13 cellular contexts compared by ENCODE assay signal in genomic region chr7:150399861-150400778, GRCh38. TPM values are rescaled to one million over a fixed set of nuclear protein-coding genes. Genes with fewer than 3 reads are reported as not detected.
DNase-seq lines count a peak whose midpoint lies in the region; ATAC-seq and TF ChIP-seq lines count a peak whose summit lies in the region.
"Had no signal": no experiment of that assay in that cellular context is flagged by ENCODE, and none has a peak within 500 bp of the region (broad histone marks: within the 10 kb centered on the region; RNA-seq: fewer than 3 reads in every experiment).

No MANE protein-coding gene starts in this region.

- ATAC-seq in left cardiac atrium, result no peak
- ATAC-seq in HG03439 (IDR thresholded peaks at IDR 0.05; ENCODE audit: unreplicated experiment), result no peak

- H3K79me2 ChIP-seq in hepatocyte, result peaks cover 2% of the 10 kb centered on the region

- in situ Hi-C loops in transverse colon (cut with MboI; ENCODE audit: low pct_ligation_motif_present in 1 of 4, low pct_unique_long_range_greater_than_20kb in 1 of 4, low sequenced_read_pairs in 3 of 4), result loop anchor here in 3 of 4 donors (25.0 kb wide), 1 partner anchor 88 kb away; the partner anchor contains the start of genes ACTR3C (in 3 of the 3) and LRRC61 (in 3 of the 3)

- WGBS in hepatocyte (ENCODE audit: low lambda C conversion rate, missing lambda C conversion rate), result 60% methylated on average over 13 of the region's 13 CpGs
- WGBS in transverse colon (ENCODE audit: low coverage in 1 of 2), 2 donors, result 41 to 83% methylated on average over 2 to 13 of the region's 13 CpGs

- H2AFZ ChIP-seq in hepatocyte, result no peak overlapping the region

- DNase-seq in cardiac muscle cell (ENCODE audit: low read depth in 1 of 2, low spot score in 1 of 2), result peak in 1 of 2 donors; percentile 24
- DNase-seq in left cardiac atrium, result no peak
- peak; percentile 44 for DNase-seq in SW480 (ENCODE audit: low spot score)
- DNase-seq in hepatocyte (ENCODE audit: low spot score), result peak; percentile 34
- peak; percentile 4 for DNase-seq in transverse colon
- no peak for DNase-seq in DMS153 treated with DMSO at 0.1 percent for 48 hours (lab: John Stamatoyannopoulos, UW; ENCODE audit: unreplicated experiment)
- DNase-seq in SW 1271 (lab: John Stamatoyannopoulos, UW), result no peak
- DNase-seq: effector CD4-positive, alpha-beta T cell; NCI-H1930; spleen; T-helper 1 cell had no signal

- H3K9me2 ChIP-seq in hepatocyte (replicated peaks; ENCODE audit: insufficient read depth), result no peaks in the 10 kb centered on the region

- no peaks in the 10 kb centered on the region for H3K27me3 ChIP-seq in cardiac muscle cell
- H3K27me3 ChIP-seq in hepatocyte, result no peaks in the 10 kb centered on the region
- no peaks in the 10 kb centered on the region for H3K27me3 ChIP-seq in transverse colon
- H3K27me3 ChIP-seq: BLaER1, spleen had no signal

- no peaks in the 10 kb centered on the region for H4K20me1 ChIP-seq in hepatocyte (ENCODE audit: insufficient read depth, poor library complexity, severe bottlenecking)
- H4K20me1 ChIP-seq: BLaER1 had no signal

- H3K4me2 ChIP-seq in hepatocyte, result no peak overlapping the region

- H3K36me3 ChIP-seq in cardiac muscle cell, result no peaks in the 10 kb centered on the region
- no peaks in the 10 kb centered on the region for H3K36me3 ChIP-seq in hepatocyte (replicated peaks; ENCODE audit: insufficient read depth, low read depth)
- H3K36me3 ChIP-seq in transverse colon, result no peaks in the 10 kb centered on the region

- no peak for TF ChIP-seq POLR2A in transverse colon (IDR thresholded peaks at IDR 0.05)

- intact Hi-C loops in left cardiac atrium (cut with DNase I), result no loop called here
- intact Hi-C loops in transverse colon (cut with DNase I; ENCODE audit: low total_unique reads), result no loop called here

- peaks cover 24% of the 10 kb centered on the region for H3K4me1 ChIP-seq in cardiac muscle cell (ENCODE audit: low read depth)
- H3K4me1 ChIP-seq in hepatocyte (ENCODE audit: insufficient read depth), result peaks cover 30% of the 10 kb centered on the region
- peaks cover 8 to 30% (median 26%) of the 10 kb centered on the region in 4 donors for H3K4me1 ChIP-seq in transverse colon

- TF ChIP-seq EP300 in transverse colon (IDR thresholded peaks at IDR 0.05; ENCODE audit: low read depth), result no peak

- TF ChIP-seq CTCF in cardiac muscle cell (IDR thresholded peaks at IDR 0.05; ENCODE audit: low read depth, low read length) (no peak), hepatocyte (IDR thresholded peaks at IDR 0.05; ENCODE audit: poor library complexity) (no peak), transverse colon (IDR thresholded peaks at IDR 0.05) (no peak)

- H3K4me3 ChIP-seq in cardiac muscle cell, result no peak overlapping the region
- H3K4me3 ChIP-seq in hepatocyte, result no peak overlapping the region
- H3K4me3 ChIP-seq in transverse colon, result no peak overlapping the region
- H3K4me3 ChIP-seq: BLaER1, spleen had no signal

- H3K27ac ChIP-seq in cardiac muscle cell (peak overlapping the region; percentile 83), hepatocyte (peak overlapping the region; percentile 59), transverse colon (no peak overlapping the region)
- H3K27ac ChIP-seq: spleen had no signal

- no peaks in the 10 kb centered on the region for H3K9me3 ChIP-seq in cardiac muscle cell (ENCODE audit: low read depth)
- no peaks in the 10 kb centered on the region for H3K9me3 ChIP-seq in hepatocyte (ENCODE audit: low read depth)
- no peaks in the 10 kb centered on the region for H3K9me3 ChIP-seq in transverse colon
- H3K9me3 ChIP-seq: BLaER1, spleen had no signal

RNA-seq across cellular contexts. Expression of gene ZNF775, which starts 21.0 kb away (rescaled TPM):
- total RNA-seq in cardiac muscle cell (31.7 and 34.3 TPM in 2 replicates), left cardiac atrium (1 to 10 TPM; 3.8 to 4.2 TPM), hepatocyte (5.2 and 8.3 TPM in 2 replicates), transverse colon (10 to 100 TPM in 3 of 4 donors, 1 to 10 TPM in 1; 8.9 to 75.2 (median 15.2) TPM)
- polyA plus RNA-seq in cardiac muscle cell (29.7 and 40.1 TPM in 2 replicates), hepatocyte (6.2 and 10.6 TPM in 2 replicates)

RNA-seq across cellular contexts. Expression of gene REPIN1, which starts 31.5 kb away (rescaled TPM):
- 222 and 270 TPM in 2 replicates for total RNA-seq in cardiac muscle cell
- polyA plus RNA-seq in cardiac muscle cell, result 185 and 224 TPM in 2 replicates
- total RNA-seq in left cardiac atrium, result 100 to 1,000 TPM; 100 to 108 TPM
- 75.5 and 79.1 TPM in 2 replicates for total RNA-seq in hepatocyte
- polyA plus RNA-seq in hepatocyte, result 102 and 107 TPM in 2 replicates
- 100 to 1,000 TPM; 182 to 414 (median 247) TPM for total RNA-seq in transverse colon

RNA-seq across cellular contexts. Expression of gene GIMAP8, which starts 50.3 kb away (rescaled TPM):
- total RNA-seq in cardiac muscle cell (0.11 and 0.24 TPM in 2 replicates), left cardiac atrium (10 to 100 TPM; 16.6 to 19.7 TPM), hepatocyte (0.10 and 0.12 TPM in 2 replicates), transverse colon (1 to 10 TPM; 1.5 to 4.3 (median 2.9) TPM)
- polyA plus RNA-seq in cardiac muscle cell (0.31 TPM in 1 of 2 replicates, not detected in the other), hepatocyte (not detected in 2 replicates)

RNA-seq across cellular contexts. Expression of gene RARRES2, which starts 58.7 kb away (rescaled TPM):
- total RNA-seq in cardiac muscle cell (4.2 and 5.5 TPM in 2 replicates), left cardiac atrium (100 to 1,000 TPM in 1 of 2 donors, 10 to 100 TPM in 1; 86.4 to 178 TPM), hepatocyte (104 and 122 TPM in 2 replicates), transverse colon (100 to 1,000 TPM in 2 of 4 donors, 10 to 100 TPM in 2; 84.2 to 124 (median 102) TPM)
- polyA plus RNA-seq in cardiac muscle cell (5.7 and 8.3 TPM in 2 replicates), hepatocyte (164 and 187 TPM in 2 replicates)

Comparison
In these comparisons a context has a peak if more than half of its experiments do, and no peak if none do; other contexts are left out.
1. DNase-seq: peak in SW480 (single experiment), hepatocyte (single experiment) and transverse colon (single experiment); none in left cardiac atrium (single experiment), DMS153 treated with DMSO at 0.1 percent for 48 hours (single experiment) and SW 1271 (0 of 2).
2. H3K27ac ChIP-seq: peak in cardiac muscle cell (single experiment) and hepatocyte (single experiment); none in transverse colon (0 of 4).